Comparison of ENCODE assay signal across 18 cellular contexts in the genomic region with DNA sequence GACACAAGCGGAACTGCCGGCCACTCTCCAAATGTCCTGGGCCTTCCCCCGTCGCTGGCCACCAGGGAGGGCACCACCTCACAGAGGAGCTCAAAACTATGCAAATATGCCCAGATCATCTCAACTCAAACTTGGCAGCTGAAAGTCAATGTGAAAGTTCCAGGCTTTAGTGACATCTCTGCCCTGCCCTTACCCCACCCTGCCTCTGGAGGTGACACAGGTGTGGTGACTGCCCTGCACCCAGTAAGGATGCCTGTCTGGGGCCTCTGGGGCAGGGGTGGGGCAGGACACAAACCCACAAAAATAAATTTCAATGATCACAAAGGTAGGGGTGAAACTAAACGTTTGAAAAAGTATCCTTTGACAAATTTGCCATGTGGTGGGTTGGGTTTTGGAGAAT.
A peak's percentile ranks its signal among the peaks of the same experiment; 100 is the strongest.
DNase-seq lines count a peak whose midpoint lies in the region; ATAC-seq and TF ChIP-seq lines count a peak whose summit lies in the region.
"Had no signal": no experiment of that assay in that cellular context is flagged by ENCODE, and none has a peak within 500 bp of the region (broad histone marks: within the 10 kb centered on the region; RNA-seq: fewer than 3 reads in every experiment).

No MANE protein-coding gene starts in this region.

- no peaks in the 10 kb centered on the region for H3K9me3 Mint-ChIP-seq in activated CD8-positive, alpha-beta memory T cell treated with anti-CD3 and anti-CD28 coated beads, Interleukin-2, amount 10 ng/mL, durations not matched to agents 7 days and 5 days (ENCODE audit: low read depth)

- H3K4me3 Mint-ChIP-seq in activated CD8-positive, alpha-beta memory T cell treated with anti-CD3 and anti-CD28 coated beads, Interleukin-2, amount 10 ng/mL, durations not matched to agents 7 days and 5 days: no peak overlapping the region

- CTCF ChIA-PET in activated CD8-positive, alpha-beta memory T cell treated with anti-CD3 and anti-CD28 coated beads, Interleukin-2, amount 10 ng/mL, durations not matched to agents 7 days and 5 days (lab: Charles Lee): no interaction called here

- H3K27ac ChIP-seq in right atrium auricular region: no peak overlapping the region
- H3K27ac ChIP-seq: C4-2B, GM23248 had no signal

- ATAC-seq in activated CD8-positive, alpha-beta memory T cell treated with anti-CD3 and anti-CD28 coated beads, Interleukin-2, amount 10 ng/mL, durations not matched to agents 7 days and 5 days: peak; percentile 16
- ATAC-seq in HG03432 (IDR thresholded peaks at IDR 0.05; ENCODE audit: unreplicated experiment) (peak; percentile 54), esophagus mucosa (peak; percentile 31)

- H3K27me3 Mint-ChIP-seq in activated CD8-positive, alpha-beta memory T cell treated with anti-CD3 and anti-CD28 coated beads, Interleukin-2, amount 10 ng/mL, durations not matched to agents 7 days and 5 days: peaks cover 10% of the 10 kb centered on the region

- no peak overlapping the region for H3K27ac Mint-ChIP-seq in activated CD8-positive, alpha-beta memory T cell treated with anti-CD3 and anti-CD28 coated beads, Interleukin-2, amount 10 ng/mL, durations not matched to agents 7 days and 5 days

- no peak overlapping the region for H3K4me3 ChIP-seq in right atrium auricular region
- H3K4me3 ChIP-seq: GM23248 had no signal

- no peaks in the 10 kb centered on the region for H3K27me3 ChIP-seq in right atrium auricular region

- no peak for TF ChIP-seq CTCF in right atrium auricular region (IDR thresholded peaks at IDR 0.05)

- no peak for DNase-seq in activated CD8-positive, alpha-beta memory T cell treated with anti-CD3 and anti-CD28 coated beads, Interleukin-2, amount 10 ng/mL, durations not matched to agents 7 days and 5 days
- no peak for DNase-seq in activated CD8-positive, alpha-beta memory T cell treated with anti-CD3 and anti-CD28 coated beads, Interleukin-2, amount 50 U/mL, for 48 hours
- DNase-seq in superior temporal gyrus (ENCODE audit: extremely low spot score): no peak
- no peak for DNase-seq in right atrium auricular region (ENCODE audit: low spot score)
- DNase-seq in AG08395 (ENCODE audit: low spot score): no peak
- DNase-seq in NCI-H446 treated with DMSO at 0.1 percent for 48 hours (lab: John Stamatoyannopoulos, UW): no peak
- DNase-seq: DMS 273 treated with DMSO at 0.1 percent for 48 hours, GDM1, GM23248, HCEC 1CT, KBM-7, NCI-H1436 treated with DMSO at 0.1 percent for 48 hours, NCI-H2029 treated with DMSO at 0.1 percent for 48 hours, NCI-H510A, NCI-H82 had no signal

- no peaks in the 10 kb centered on the region for H3K4me1 Mint-ChIP-seq in activated CD8-positive, alpha-beta memory T cell treated with anti-CD3 and anti-CD28 coated beads, Interleukin-2, amount 10 ng/mL, durations not matched to agents 7 days and 5 days

- H3K36me3 ChIP-seq in right atrium auricular region: no peaks in the 10 kb centered on the region

- no peaks in the 10 kb centered on the region for H3K36me3 Mint-ChIP-seq in activated CD8-positive, alpha-beta memory T cell treated with anti-CD3 and anti-CD28 coated beads, Interleukin-2, amount 10 ng/mL, durations not matched to agents 7 days and 5 days

- H3K4me1 ChIP-seq in right atrium auricular region: no peaks in the 10 kb centered on the region

- no peaks in the 10 kb centered on the region for H3K9me3 ChIP-seq in right atrium auricular region
